Comparison of ENCODE assay signal across 13 cellular contexts in the genomic region with DNA sequence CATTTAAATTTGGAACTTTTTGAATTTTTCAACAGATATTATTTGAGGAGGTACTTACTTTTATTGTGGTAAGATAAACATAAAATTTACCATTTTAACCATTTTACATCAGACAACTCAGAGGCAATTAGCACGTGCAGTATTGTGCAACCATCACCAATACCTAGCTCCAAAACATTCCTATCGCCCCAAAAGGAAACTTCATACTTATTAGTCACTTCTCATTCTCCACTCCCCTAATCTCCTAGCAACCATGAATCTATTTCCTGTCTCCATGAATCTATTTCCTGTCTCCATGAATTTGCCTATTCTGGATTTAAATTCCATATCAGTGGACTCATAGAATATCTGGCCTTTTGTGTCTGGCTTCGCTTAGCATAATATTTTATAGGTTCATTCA.
DNase-seq lines count a peak whose midpoint lies in the region; ATAC-seq, FAIRE-seq and TF ChIP-seq lines count a peak whose summit lies in the region.
"Had no signal": no experiment of that assay in that cellular context is flagged by ENCODE, and none has a peak within 500 bp of the region (broad histone marks: within the 10 kb centered on the region; RNA-seq: fewer than 3 reads in every experiment).

No MANE protein-coding gene starts in this region.

- H3K4me3 ChIP-seq in bronchial epithelial cell (ENCODE audit: low read depth, low read length) (no peak overlapping the region), pancreas (no peak overlapping the region), endodermal cell (ENCODE audit: low read length) (no peak overlapping the region), sigmoid colon (no peak overlapping the region)
- H3K4me3 ChIP-seq: esophagus squamous epithelium had no signal

- H3K27me3 ChIP-seq in bronchial epithelial cell (ENCODE audit: control insufficient read depth, insufficient read depth, low read length) (no peaks in the 10 kb centered on the region), pancreas (no peaks in the 10 kb centered on the region), endodermal cell (ENCODE audit: control insufficient read depth, insufficient read depth, low read length, poor library complexity, severe bottlenecking) (no peaks in the 10 kb centered on the region), sigmoid colon (no peaks in the 10 kb centered on the region)
- H3K27me3 ChIP-seq: esophagus squamous epithelium had no signal

- H3K9me3 ChIP-seq in pancreas (no peaks in the 10 kb centered on the region), endodermal cell (ENCODE audit: control insufficient read depth, low read length) (no peaks in the 10 kb centered on the region), sigmoid colon (peaks cover 0 to 4% (median 0%) of the 10 kb centered on the region in 4 donors)
- H3K9me3 ChIP-seq: esophagus squamous epithelium had no signal

- ATAC-seq in activated CD4-positive, CD25-positive, alpha-beta regulatory T cell treated with anti-CD3 and anti-CD28 coated beads, Interleukin-2, amount 50 U/mL, for 24 hours: no peak
- ATAC-seq in pancreas: no peak
- ATAC-seq: T-helper 17 cell had no signal

- H3K4me1 ChIP-seq in pancreas (no peaks in the 10 kb centered on the region), endodermal cell (ENCODE audit: control insufficient read depth, insufficient read depth, low read length) (no peaks in the 10 kb centered on the region), sigmoid colon (no peaks in the 10 kb centered on the region)

- no peak for TF ChIP-seq POLR2A in sigmoid colon (IDR thresholded peaks at IDR 0.05)

- H3K36me3 Mint-ChIP-seq in endodermal cell (ENCODE audit: low read depth): no peaks in the 10 kb centered on the region

- DNase-seq in Daoy (ENCODE audit: low read depth) (peak; percentile 33), LHCN-M2 (ENCODE audit: low read depth) (peak; percentile 32), bronchial epithelial cell (ENCODE audit: low read depth) (peak; percentile 98), kidney glomerular epithelial cell (lab: John Stamatoyannopoulos, UW) (peak; percentile 39), pancreas (no peak), endodermal cell (no peak), sigmoid colon (no peak)
- DNase-seq: esophagus squamous epithelium, immature natural killer cell, Karpas-422, T-helper 17 cell had no signal

- no peak overlapping the region for H3K4me3 Mint-ChIP-seq in endodermal cell
- H3K4me3 Mint-ChIP-seq: immature natural killer cell, T-helper 17 cell had no signal

- peaks cover 4% of the 10 kb centered on the region for H3K27me3 Mint-ChIP-seq in endodermal cell (ENCODE audit: insufficient read depth)

- intact Hi-C loops in pancreas (cut with DNase I): no loop called here
- intact Hi-C loops in sigmoid colon (cut with DNase I): no loop called here

- no peak overlapping the region for H3K27ac Mint-ChIP-seq in endodermal cell
- H3K27ac Mint-ChIP-seq: activated T-helper 2 cell treated with anti-CD3 and anti-CD28 coated beads, Interferon-gamma antibody, Interleukin-2, Interleukin-4, amounts not matched to agents 10 μg/mL and 5 μg/mL and 100 μg/mL, durations not matched to agents 14 hours and 24 hours and 36 hours; immature natural killer cell; T-helper 17 cell had no signal

- no peak for FAIRE-seq in bronchial epithelial cell (lab: Jason Lieb, UNC)
- no peak for FAIRE-seq in pancreas (lab: Jason Lieb, UNC)

- H3K27ac ChIP-seq in pancreas (no peak overlapping the region), endodermal cell (ENCODE audit: low read depth, low read length) (no peak overlapping the region), sigmoid colon (no peak overlapping the region)
- H3K27ac ChIP-seq: esophagus squamous epithelium had no signal

- H3K36me3 ChIP-seq in bronchial epithelial cell (ENCODE audit: control insufficient read depth, insufficient read depth, low read length) (no peaks in the 10 kb centered on the region), pancreas (no peaks in the 10 kb centered on the region), endodermal cell (ENCODE audit: control insufficient read depth, insufficient read depth, low read length) (no peaks in the 10 kb centered on the region), sigmoid colon (no peaks in the 10 kb centered on the region)
- H3K36me3 ChIP-seq: esophagus squamous epithelium had no signal

- TF ChIP-seq EP300 in sigmoid colon (IDR thresholded peaks at IDR 0.05): no peak

- no peaks in the 10 kb centered on the region for H3K9me3 Mint-ChIP-seq in endodermal cell
- H3K9me3 Mint-ChIP-seq: activated T-helper 2 cell treated with anti-CD3 and anti-CD28 coated beads, Interferon-gamma antibody, Interleukin-2, Interleukin-4, amounts not matched to agents 10 μg/mL and 5 μg/mL and 100 μg/mL, durations not matched to agents 14 hours and 24 hours and 36 hours; immature natural killer cell had no signal

- 69 to 83% methylated on average over 3 of the region's 3 CpGs for WGBS in pancreas, 2 donors
- 79 to 95% methylated on average over 2 to 3 of the region's 3 CpGs for WGBS in endodermal cell (ENCODE audit: insufficient coverage in 1 of 2, insufficient read length in 1 of 2), 2 experiments
- WGBS in sigmoid colon, 2 donors: 65 to 72% methylated on average over 3 of the region's 3 CpGs

- H3K9ac ChIP-seq in endodermal cell (ENCODE audit: extremely low read depth, low read length, poor library complexity, severe bottlenecking): no peak overlapping the region

- no peak for TF ChIP-seq CTCF in bronchial epithelial cell (IDR thresholded peaks at IDR 0.05; ENCODE audit: insufficient read depth, low read length, severe bottlenecking)
- TF ChIP-seq CTCF in pancreas (IDR thresholded peaks at IDR 0.05): no peak
- TF ChIP-seq CTCF in endodermal cell (conservative IDR thresholded peaks at IDR 0.05): no peak
- no peak for TF ChIP-seq CTCF in sigmoid colon (IDR thresholded peaks at IDR 0.05)

- no peaks in the 10 kb centered on the region for H3K4me1 Mint-ChIP-seq in endodermal cell
- H3K4me1 Mint-ChIP-seq: immature natural killer cell, T-helper 17 cell had no signal

Comparison
In these comparisons a context has a peak if more than half of its experiments do, and no peak if none do; other contexts are left out.
1. DNase-seq: peak in Daoy (single experiment), LHCN-M2 (single experiment), bronchial epithelial cell (single experiment) and kidney glomerular epithelial cell (single experiment); none in pancreas (0 of 6), endodermal cell (single experiment) and sigmoid colon (single experiment).